Comparison of ENCODE assay signal across 21 cellular contexts in genomic region chr19:28864577-28865042, GRCh38.
A peak's percentile ranks its signal among the peaks of the same experiment; 100 is the strongest.
DNase-seq lines count a peak whose midpoint lies in the region; ATAC-seq, FAIRE-seq and TF ChIP-seq lines count a peak whose summit lies in the region.
"Had no signal": no experiment of that assay in that cellular context is flagged by ENCODE, and none has a peak within 500 bp of the region (broad histone marks: within the 10 kb centered on the region; RNA-seq: fewer than 3 reads in every experiment).

No MANE protein-coding gene starts in this region.

- H3K27ac ChIP-seq in adrenal gland (peak overlapping the region in 1 of 5 donors; percentile 9), right atrium auricular region (peak overlapping the region; percentile 21 to 53), transverse colon (no peak overlapping the region), A673 (ENCODE audit: low read depth, low read length, poor library complexity, severe bottlenecking) (no peak overlapping the region)
- H3K27ac ChIP-seq: KMS-11, lower lobe of right lung, parathyroid adenoma had no signal

- CTCF ChIA-PET in A673 (lab: Charles Lee), result no interaction called here

- H3K4me3 Mint-ChIP-seq in endothelial cell (ENCODE audit: unreplicated experiment), result no peak overlapping the region
- H3K4me3 Mint-ChIP-seq: activated CD4-positive, alpha-beta memory T cell treated with anti-CD3 and anti-CD28 coated beads, Interleukin-2, amount 10 ng/mL, durations not matched to agents 7 days and 5 days; activated naive CD8-positive, alpha-beta T cell; activated T-cell treated with anti-CD3 and anti-CD28 coated beads, Interleukin-2, amount 50 U/mL, for 24 hours; brain; naive B cell had no signal

- peaks cover 10% of the 10 kb centered on the region in 2 donors for H3K4me1 ChIP-seq in adrenal gland (replicated peaks in 1 of 2)
- H3K4me1 ChIP-seq in right atrium auricular region, result peaks cover 0 to 15% of the 10 kb centered on the region in 2 donors
- H3K4me1 ChIP-seq in transverse colon, result peaks cover 0 to 9% (median 0%) of the 10 kb centered on the region in 4 donors
- no peaks in the 10 kb centered on the region for H3K4me1 ChIP-seq in A673 (ENCODE audit: insufficient read depth, low read length, poor library complexity, severe bottlenecking)
- H3K4me1 ChIP-seq: lower lobe of right lung, parathyroid adenoma had no signal

- peaks cover 1% of the 10 kb centered on the region for H3K27me3 Mint-ChIP-seq in endothelial cell (ENCODE audit: unreplicated experiment)
- H3K27me3 Mint-ChIP-seq: activated CD4-positive, alpha-beta memory T cell treated with anti-CD3 and anti-CD28 coated beads, Interleukin-2, amount 10 ng/mL, durations not matched to agents 7 days and 5 days had no signal

- ATAC-seq in HG03039 (IDR thresholded peaks at IDR 0.05; ENCODE audit: unreplicated experiment), result no peak
- ATAC-seq: lower lobe of right lung had no signal

- POLR2A ChIA-PET in A673 (lab: Charles Lee; ENCODE audit: low non-redundant PET), result no interaction called here

- BruUV-seq in A673 (replicated peaks; lab: Mats Ljungman, UMichigan), result no TSS peak

- H3K27ac Mint-ChIP-seq in endothelial cell (ENCODE audit: unreplicated experiment), result no peak overlapping the region
- H3K27ac Mint-ChIP-seq: activated CD4-positive, alpha-beta memory T cell treated with anti-CD3 and anti-CD28 coated beads, Interleukin-2, amount 10 ng/mL, durations not matched to agents 7 days and 5 days; activated naive CD8-positive, alpha-beta T cell; activated T-cell treated with anti-CD3 and anti-CD28 coated beads, Interleukin-2, amount 50 U/mL, for 24 hours; brain; naive B cell had no signal

- no peak for TF ChIP-seq POLR2A in adrenal gland (IDR thresholded peaks at IDR 0.05)
- TF ChIP-seq POLR2A in transverse colon (IDR thresholded peaks at IDR 0.05), result no peak

- no peak for TF ChIP-seq CTCF in adrenal gland (IDR thresholded peaks at IDR 0.05)
- TF ChIP-seq CTCF in right atrium auricular region (IDR thresholded peaks at IDR 0.05), result no peak
- TF ChIP-seq CTCF in transverse colon (IDR thresholded peaks at IDR 0.05), result no peak
- TF ChIP-seq CTCF in A673 (conservative IDR thresholded peaks at IDR 0.05; ENCODE audit: low read depth, low read length), result no peak
- TF ChIP-seq CTCF in endothelial cell (IDR thresholded peaks at IDR 0.05; ENCODE audit: unreplicated experiment), result no peak

- no peaks in the 10 kb centered on the region for H3K36me3 ChIP-seq in adrenal gland (replicated peaks in 1 of 2)
- H3K36me3 ChIP-seq in right atrium auricular region, result no peaks in the 10 kb centered on the region
- no peaks in the 10 kb centered on the region for H3K36me3 ChIP-seq in transverse colon
- no peaks in the 10 kb centered on the region for H3K36me3 ChIP-seq in A673 (ENCODE audit: insufficient read depth, low read length, poor library complexity, severe bottlenecking)
- H3K36me3 ChIP-seq: lower lobe of right lung had no signal

- H3K36me3 Mint-ChIP-seq in endothelial cell (ENCODE audit: low read depth, unreplicated experiment), result no peaks in the 10 kb centered on the region
- H3K36me3 Mint-ChIP-seq: activated naive CD8-positive, alpha-beta T cell; brain; naive B cell had no signal

- no peaks in the 10 kb centered on the region for H3K9me3 ChIP-seq in adrenal gland (replicated peaks in 1 of 3)
- no peaks in the 10 kb centered on the region for H3K9me3 ChIP-seq in right atrium auricular region
- H3K9me3 ChIP-seq in transverse colon, result no peaks in the 10 kb centered on the region
- no peaks in the 10 kb centered on the region for H3K9me3 ChIP-seq in A673 (ENCODE audit: low read depth, low read length, poor library complexity, severe bottlenecking)
- H3K9me3 ChIP-seq: lower lobe of right lung had no signal

- FAIRE-seq in frontal cortex (lab: Jason Lieb, UNC), result no peak
- FAIRE-seq: D721Med, GM12892 had no signal

- TF ChIP-seq EP300 in transverse colon (IDR thresholded peaks at IDR 0.05; ENCODE audit: low read depth), result no peak

- H3K4me1 Mint-ChIP-seq in endothelial cell (ENCODE audit: unreplicated experiment), result no peaks in the 10 kb centered on the region
- H3K4me1 Mint-ChIP-seq: activated CD4-positive, alpha-beta memory T cell treated with anti-CD3 and anti-CD28 coated beads, Interleukin-2, amount 10 ng/mL, durations not matched to agents 7 days and 5 days; naive B cell had no signal

- DNase-seq in NCI-H1092 treated with DMSO at 0.1 percent for 48 hours (lab: John Stamatoyannopoulos, UW) (peak; percentile 65), adrenal gland (peak; percentile 58 to 87 (median 83)), right atrium auricular region (ENCODE audit: low spot score) (no peak), transverse colon (peak; percentile 35), A673 (ENCODE audit: low spot score) (no peak), frontal cortex (ENCODE audit: low spot score in 2 of 2) (no peak), endothelial cell (ENCODE audit: low spot score) (no peak)
- DNase-seq: activated CD4-positive, alpha-beta memory T cell treated with anti-CD3 and anti-CD28 coated beads, Interleukin-2, amount 10 ng/mL, durations not matched to agents 7 days and 5 days; activated T-cell treated with anti-CD3 and anti-CD28 coated beads, Interleukin-2, amount 50 U/mL, for 24 hours; lower lobe of right lung; naive B cell; SIG-M5; stimulated activated CD4-positive, alpha-beta T cell treated with anti-CD3 and anti-CD28 coated beads, Interleukin-4, amount 100 ng/mL, for 1 hour; T-helper 1 cell had no signal

- intact Hi-C loops in adrenal gland (cut with DNase I) (no loop called here), transverse colon (cut with DNase I; ENCODE audit: low total_unique reads) (no loop called here), A673 (cut with micrococcal nuclease; ENCODE audit: unreplicated experiment) (no loop called here)

- in situ Hi-C loops in transverse colon (cut with MboI; ENCODE audit: low pct_ligation_motif_present in 1 of 4, low pct_unique_long_range_greater_than_20kb in 1 of 4, low sequenced_read_pairs in 3 of 4), result loop anchor here in 1 of 4 donors (25.0 kb wide), 1 partner anchor 402 kb away; no protein-coding TSS in a partner anchor

- WGBS in adrenal gland, 4 donors, result 26 to 37% (median 28%) methylated on average over 9 of the region's 9 CpGs
- 15 to 46% methylated on average over 3 to 9 of the region's 9 CpGs for WGBS in transverse colon (ENCODE audit: low coverage in 1 of 2), 2 donors

- no peaks in the 10 kb centered on the region for H3K9me3 Mint-ChIP-seq in endothelial cell (ENCODE audit: unreplicated experiment)
- H3K9me3 Mint-ChIP-seq: activated T-cell treated with anti-CD3 and anti-CD28 coated beads, Interleukin-2, amount 50 U/mL, for 24 hours; brain had no signal

- H3K27me3 ChIP-seq in adrenal gland (peaks cover 5% of the 10 kb centered on the region), right atrium auricular region (no peaks in the 10 kb centered on the region), transverse colon (no peaks in the 10 kb centered on the region), A673 (replicated peaks; ENCODE audit: insufficient read depth, low read depth, low read length, poor library complexity) (no peaks in the 10 kb centered on the region)

- H3K4me3 ChIP-seq in adrenal gland, result no peak overlapping the region
- no peak overlapping the region for H3K4me3 ChIP-seq in right atrium auricular region
- H3K4me3 ChIP-seq in transverse colon, result no peak overlapping the region
- no peak overlapping the region for H3K4me3 ChIP-seq in A673 (ENCODE audit: low read depth, low read length, poor library complexity, severe bottlenecking)
- H3K4me3 ChIP-seq: lower lobe of right lung had no signal

Comparison
In these comparisons a context has a peak if more than half of its experiments do, and no peak if none do; other contexts are left out.
1. DNase-seq: peak in NCI-H1092 treated with DMSO at 0.1 percent for 48 hours (single experiment), adrenal gland (7 of 7) and transverse colon (single experiment); none in right atrium auricular region (single experiment), A673 (single experiment), frontal cortex (0 of 2) and endothelial cell (single experiment).
2. H3K27ac ChIP-seq: peak in right atrium auricular region (2 of 2); none in transverse colon (0 of 4) and A673 (single experiment).